ENCODE assay signal across 11 cellular contexts in the genomic region with DNA sequence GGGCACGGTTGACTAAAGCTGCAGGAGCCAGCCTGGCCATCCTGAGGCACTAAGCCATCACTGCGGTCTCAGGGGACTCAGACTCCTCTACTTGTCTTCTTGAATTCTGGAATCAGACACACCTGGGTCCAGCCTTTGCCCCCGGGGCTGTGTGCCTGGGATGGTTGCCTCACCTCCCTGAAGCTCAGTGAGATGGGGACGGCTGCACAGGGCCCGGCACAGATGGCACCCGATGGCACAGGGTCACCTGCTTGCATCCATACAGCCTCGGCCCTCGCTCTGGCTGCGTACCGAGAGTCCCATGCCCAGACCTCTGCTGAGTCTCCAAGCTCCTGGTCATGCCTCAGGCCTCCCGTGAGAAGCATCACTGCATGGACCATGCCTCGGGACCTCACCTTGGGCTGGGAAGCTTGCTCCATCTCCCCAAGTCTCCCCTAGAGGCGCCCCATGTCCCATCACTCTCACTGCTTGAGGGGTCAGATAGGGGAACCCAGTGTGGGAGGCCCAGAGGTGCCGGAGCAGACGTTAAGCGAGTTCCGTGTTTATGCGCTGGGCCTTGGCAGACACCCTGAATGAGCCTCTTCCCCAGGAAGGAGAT.
DNase-seq lines count a peak whose midpoint lies in the region; ATAC-seq and TF ChIP-seq lines count a peak whose summit lies in the region.
"Had no signal": no experiment of that assay in that cellular context is flagged by ENCODE, and none has a peak within 500 bp of the region (broad histone marks: within the 10 kb centered on the region; RNA-seq: fewer than 3 reads in every experiment).

No MANE protein-coding gene starts in this region.

- DNase-seq in CD4-positive, alpha-beta T cell = no peak
- DNase-seq in HL-60 (ENCODE audit: low read depth in 1 of 2, low spot score in 1 of 2) = no peak
- no peak for DNase-seq in neural progenitor cell (ENCODE audit: low spot score)
- no peak for DNase-seq in occipital lobe (lab: John Stamatoyannopoulos, UW)
- DNase-seq in PC-9 = no peak
- no peak for DNase-seq in NCI-H146 (lab: John Stamatoyannopoulos, UW)
- DNase-seq: NCI-H187, SHP77 treated with DMSO at 0.1 percent for 48 hours, uterus had no signal

- H3K27ac Mint-ChIP-seq in CD4-positive, alpha-beta T cell = peak overlapping the region; percentile 93
- peak overlapping the region; percentile 50 for H3K27ac Mint-ChIP-seq in neural progenitor cell

- TF ChIP-seq CTCF in CD4-positive, alpha-beta T cell (IDR thresholded peaks at IDR 0.05) = no peak
- no peak for TF ChIP-seq CTCF in HL-60 (IDR thresholded peaks at IDR 0.05; ENCODE audit: insufficient read depth, low read length)
- TF ChIP-seq CTCF in neural progenitor cell (IDR thresholded peaks at IDR 0.05) = no peak
- no peak for TF ChIP-seq CTCF in PC-9 (conservative IDR thresholded peaks at IDR 0.05)

- H3K4me3 ChIP-seq in HL-60 (replicated peaks; ENCODE audit: insufficient read depth, low read length) (no peak overlapping the region), neural progenitor cell (no peak overlapping the region), PC-9 (no peak overlapping the region)
- H3K4me3 ChIP-seq: uterus had no signal

- POLR2A ChIA-PET in CD4-positive, alpha-beta T cell (lab: Charles Lee) = interaction anchor here (0.8 to 11.9 kb wide), 10 partner anchors 9 to 673 kb away, joined by 3 to 681 read pairs (median 9); partner anchors contain the start of gene TNRC6C
- POLR2A ChIA-PET in PC-9 (lab: Charles Lee; ENCODE audit: unreplicated experiment) = no interaction called here

- H3F3A ChIP-seq in neural progenitor cell (ENCODE audit: low read depth) = peaks cover 19% of the 10 kb centered on the region
- H3F3A ChIP-seq in PC-9 (ENCODE audit: insufficient read depth, low read depth) = no peaks in the 10 kb centered on the region

- H3K36me3 Mint-ChIP-seq in CD4-positive, alpha-beta T cell (ENCODE audit: low read depth) = peaks cover 77% of the 10 kb centered on the region
- peaks cover 8% of the 10 kb centered on the region for H3K36me3 Mint-ChIP-seq in neural progenitor cell

- H3K9me3 Mint-ChIP-seq in CD4-positive, alpha-beta T cell = no peaks in the 10 kb centered on the region
- H3K9me3 Mint-ChIP-seq in neural progenitor cell = no peaks in the 10 kb centered on the region

- H3K4me3 Mint-ChIP-seq in CD4-positive, alpha-beta T cell = peak overlapping the region; percentile 98
- no peak overlapping the region for H3K4me3 Mint-ChIP-seq in neural progenitor cell

- CTCF ChIA-PET in CD4-positive, alpha-beta T cell (lab: Charles Lee) = interaction anchor here (0.8 to 2.5 kb wide), 4 partner anchors 16 to 125 kb away, joined by 3 to 8 read pairs (median 5); no protein-coding TSS in a partner anchor
- CTCF ChIA-PET in PC-9 (lab: Charles Lee) = no interaction called here

- BruUV-seq in PC-9 (replicated peaks; lab: Mats Ljungman, UMichigan) = no TSS peak

- H3K79me2 ChIP-seq in neural progenitor cell (ENCODE audit: low read depth) (peaks cover 100% of the 10 kb centered on the region), PC-9 (ENCODE audit: low read depth) (no peaks in the 10 kb centered on the region)

- peaks cover 56% of the 10 kb centered on the region for H3K4me1 ChIP-seq in neural progenitor cell
- H3K4me1 ChIP-seq in PC-9 (replicated peaks; ENCODE audit: insufficient read depth) = no peaks in the 10 kb centered on the region

- H4K20me1 ChIP-seq in neural progenitor cell (ENCODE audit: low read depth) = peaks cover 98% of the 10 kb centered on the region
- peaks cover 36% of the 10 kb centered on the region; the same call in 1 of the 2 replicates for H4K20me1 ChIP-seq in PC-9 (ENCODE audit: insufficient read depth)

- peak overlapping the region; percentile 90 for H3K27ac ChIP-seq in CD4-positive, alpha-beta T cell (ENCODE audit: low read depth, low read length)
- H3K27ac ChIP-seq in HL-60 (replicated peaks) (peak overlapping the region; percentile 29), angular gyrus (ENCODE audit: low read depth, low read length) (peak overlapping the region; percentile 51), neural progenitor cell (no peak overlapping the region), PC-9 (no peak overlapping the region)
- H3K27ac ChIP-seq: uterus had no signal

- H3K4me2 ChIP-seq in neural progenitor cell (no peak overlapping the region), PC-9 (no peak overlapping the region)

- peak; percentile 7 for ATAC-seq in CD4-positive, alpha-beta T cell (ENCODE audit: poor library complexity)
- ATAC-seq in HG02588 (IDR thresholded peaks at IDR 0.05; ENCODE audit: unreplicated experiment) = no peak

- H2AFZ ChIP-seq in neural progenitor cell (replicated peaks) (no peak overlapping the region), PC-9 (no peak overlapping the region)

- H3K9me3 ChIP-seq in CD4-positive, alpha-beta T cell (ENCODE audit: control insufficient read depth, low read length) = no peaks in the 10 kb centered on the region
- H3K9me3 ChIP-seq in neural progenitor cell (ENCODE audit: low read depth) (no peaks in the 10 kb centered on the region), PC-9 (ENCODE audit: insufficient read depth, low read depth) (no peaks in the 10 kb centered on the region)
- H3K9me3 ChIP-seq: uterus had no signal

- no peaks in the 10 kb centered on the region for H3K9me2 ChIP-seq in PC-9 (ENCODE audit: insufficient read depth)

- H3K36me3 ChIP-seq in neural progenitor cell (no peaks in the 10 kb centered on the region), PC-9 (ENCODE audit: low read depth) (no peaks in the 10 kb centered on the region)
- H3K36me3 ChIP-seq: uterus had no signal

- H3K9ac ChIP-seq in neural progenitor cell = no peak overlapping the region

- peaks cover 72% of the 10 kb centered on the region for H3K4me1 Mint-ChIP-seq in CD4-positive, alpha-beta T cell (ENCODE audit: low read depth)
- peaks cover 65% of the 10 kb centered on the region for H3K4me1 Mint-ChIP-seq in neural progenitor cell

- no peaks in the 10 kb centered on the region for H3K27me3 Mint-ChIP-seq in CD4-positive, alpha-beta T cell
- peaks cover 7% of the 10 kb centered on the region for H3K27me3 Mint-ChIP-seq in neural progenitor cell (ENCODE audit: insufficient read depth, low read depth)

- intact Hi-C loops in CD4-positive, alpha-beta T cell (cut with DNase I, micrococcal nuclease) = loop anchor here (1.0 to 5.0 kb wide), 5 partner anchors 8 to 675 kb away; partner anchors contain the start of gene TMC8 (in 1 of the 2)
- intact Hi-C loops in PC-9 (cut with micrococcal nuclease; ENCODE audit: unreplicated experiment) = no loop called here

- H3K27me3 ChIP-seq in CD4-positive, alpha-beta T cell (ENCODE audit: control insufficient read depth, insufficient read depth, low read length) = no peaks in the 10 kb centered on the region
- H3K27me3 ChIP-seq in HL-60 (ENCODE audit: insufficient read depth, poor library complexity, severe bottlenecking) (no peaks in the 10 kb centered on the region), neural progenitor cell (no peaks in the 10 kb centered on the region), PC-9 (ENCODE audit: insufficient read depth, low read depth) (no peaks in the 10 kb centered on the region)
- H3K27me3 ChIP-seq: uterus had no signal

Comparison
In these comparisons a context has a peak if more than half of its experiments do, and no peak if none do; other contexts are left out.
1. H3K27ac ChIP-seq: peak in CD4-positive, alpha-beta T cell (single experiment), HL-60 (single experiment) and angular gyrus (single experiment); none in neural progenitor cell (single experiment) and PC-9 (single experiment).